ENCODE assay signal across 1 cellular context in genomic region chr21:43737158-43737950, GRCh38.
TF ChIP-seq lines count a peak whose summit lies in the region.

No MANE protein-coding gene starts in this region.

TF ChIP-seq in HepG2, 621 proteins besides CTCF, POLR2A, EP300 and RAD21:
- TF ChIP-seq AGO2 (optimal IDR thresholded peaks at IDR 0.05; ENCODE audit: low read depth, low read length) (peak; percentile 61), ZFP41 (CRISPR knock-in tag; IDR thresholded peaks at IDR 0.05; ENCODE audit: borderline replicate concordance) (0 out of 2 replicates have a peak, but pooled peaks have one; percentile 23), SOX5 (CRISPR knock-in tag; IDR thresholded peaks at IDR 0.05; ENCODE audit: borderline replicate concordance) (no peak), PRPF4 (IDR thresholded peaks at IDR 0.05; ENCODE audit: low read depth, low read length, poor library complexity, severe bottlenecking) (no peak), RBFOX2 (IDR thresholded peaks at IDR 0.05; ENCODE audit: low read depth, low read length) (0 out of 2 replicates have a peak, but pooled peaks have one; percentile 30), ZBTB38 (CRISPR knock-in tag; IDR thresholded peaks at IDR 0.05) (peak; percentile 74), ZNF354B (CRISPR knock-in tag; IDR thresholded peaks at IDR 0.05) (no peak), DPF2 (CRISPR knock-in tag; IDR thresholded peaks at IDR 0.05; ENCODE audit: borderline replicate concordance, low read depth) (no peak), ZNF703 (CRISPR knock-in tag; IDR thresholded peaks at IDR 0.05; ENCODE audit: borderline replicate concordance) (no peak), XRCC5 (optimal IDR thresholded peaks at IDR 0.05; ENCODE audit: low read length) (no peak), ZNF883 (CRISPR knock-in tag; IDR thresholded peaks at IDR 0.05; ENCODE audit: not compliant biosample characterization) (peak; percentile 12), PAX8 (CRISPR knock-in tag; IDR thresholded peaks at IDR 0.05; ENCODE audit: borderline replicate concordance) (no peak)
- TF ChIP-seq, protein P1, sequence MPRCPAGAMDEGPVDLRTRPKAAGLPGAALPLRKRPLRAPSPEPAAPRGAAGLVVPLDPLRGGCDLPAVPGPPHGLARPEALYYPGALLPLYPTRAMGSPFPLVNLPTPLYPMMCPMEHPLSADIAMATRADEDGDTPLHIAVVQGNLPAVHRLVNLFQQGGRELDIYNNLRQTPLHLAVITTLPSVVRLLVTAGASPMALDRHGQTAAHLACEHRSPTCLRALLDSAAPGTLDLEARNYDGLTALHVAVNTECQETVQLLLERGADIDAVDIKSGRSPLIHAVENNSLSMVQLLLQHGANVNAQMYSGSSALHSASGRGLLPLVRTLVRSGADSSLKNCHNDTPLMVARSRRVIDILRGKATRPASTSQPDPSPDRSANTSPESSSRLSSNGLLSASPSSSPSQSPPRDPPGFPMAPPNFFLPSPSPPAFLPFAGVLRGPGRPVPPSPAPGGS (CRISPR knock-in tag; IDR thresholded peaks at IDR 0.05): 0 out of 2 replicates have a peak, but pooled peaks have one; percentile 21
- TF ChIP-seq, protein P2, sequence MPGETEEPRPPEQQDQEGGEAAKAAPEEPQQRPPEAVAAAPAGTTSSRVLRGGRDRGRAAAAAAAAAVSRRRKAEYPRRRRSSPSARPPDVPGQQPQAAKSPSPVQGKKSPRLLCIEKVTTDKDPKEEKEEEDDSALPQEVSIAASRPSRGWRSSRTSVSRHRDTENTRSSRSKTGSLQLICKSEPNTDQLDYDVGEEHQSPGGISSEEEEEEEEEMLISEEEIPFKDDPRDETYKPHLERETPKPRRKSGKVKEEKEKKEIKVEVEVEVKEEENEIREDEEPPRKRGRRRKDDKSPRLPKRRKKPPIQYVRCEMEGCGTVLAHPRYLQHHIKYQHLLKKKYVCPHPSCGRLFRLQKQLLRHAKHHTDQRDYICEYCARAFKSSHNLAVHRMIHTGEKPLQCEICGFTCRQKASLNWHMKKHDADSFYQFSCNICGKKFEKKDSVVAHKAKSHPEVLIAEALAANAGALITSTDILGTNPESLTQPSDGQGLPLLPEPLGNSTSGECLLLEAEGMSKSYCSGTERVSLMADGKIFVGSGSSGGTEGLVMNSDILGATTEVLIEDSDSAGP (CRISPR knock-in tag; IDR thresholded peaks at IDR 0.05; ENCODE audit: borderline replicate concordance): 0 out of 2 replicates have a peak, but pooled peaks have one; percentile 22
- TF ChIP-seq, protein P3, sequence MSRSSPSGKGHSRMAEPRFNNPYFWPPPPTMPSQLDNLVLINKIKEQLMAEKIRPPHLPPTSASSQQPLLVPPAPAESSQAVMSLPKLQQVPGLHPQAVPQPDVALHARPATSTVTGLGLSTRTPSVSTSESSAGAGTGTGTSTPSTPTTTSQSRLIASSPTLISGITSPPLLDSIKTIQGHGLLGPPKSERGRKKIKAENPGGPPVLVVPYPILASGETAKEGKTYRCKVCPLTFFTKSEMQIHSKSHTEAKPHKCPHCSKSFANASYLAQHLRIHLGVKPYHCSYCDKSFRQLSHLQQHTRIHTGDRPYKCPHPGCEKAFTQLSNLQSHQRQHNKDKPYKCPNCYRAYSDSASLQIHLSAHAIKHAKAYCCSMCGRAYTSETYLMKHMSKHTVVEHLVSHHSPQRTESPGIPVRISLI (CRISPR knock-in tag; IDR thresholded peaks at IDR 0.05; ENCODE audit: borderline replicate concordance): no peak
